Comparison of ENCODE assay signal across 9 cellular contexts in genomic region chr6:106448000-106448426, GRCh38.
A peak's percentile ranks its signal among the peaks of the same experiment; 100 is the strongest.
DNase-seq lines count a peak whose midpoint lies in the region; ATAC-seq and TF ChIP-seq lines count a peak whose summit lies in the region.
"Had no signal": no experiment of that assay in that cellular context is flagged by ENCODE, and none has a peak within 500 bp of the region (broad histone marks: within the 10 kb centered on the region; RNA-seq: fewer than 3 reads in every experiment).

No MANE protein-coding gene starts in this region.

- peak overlapping the region; percentile 70 for H3K27ac ChIP-seq in HL-60 (replicated peaks)
- H3K27ac ChIP-seq in PC-9, result no peak overlapping the region
- H3K27ac ChIP-seq in endodermal cell (ENCODE audit: low read depth, low read length), result no peak overlapping the region

- no peaks in the 10 kb centered on the region for H3K9me3 Mint-ChIP-seq in activated T-cell treated with anti-CD3 and anti-CD28 coated beads, Interleukin-2, amount 50 U/mL, for 4 hours
- H3K9me3 Mint-ChIP-seq in natural killer cell treated with Interleukin-12 subunit alpha and Interleukin-12 subunit beta and Interleukin-15 and Interleukin-18, amount 100 ng/mL, for 72 hours, result no peaks in the 10 kb centered on the region
- no peaks in the 10 kb centered on the region for H3K9me3 Mint-ChIP-seq in progenitor cell of endocrine pancreas (ENCODE audit: low read depth)
- no peaks in the 10 kb centered on the region for H3K9me3 Mint-ChIP-seq in endodermal cell

- H3K9me3 ChIP-seq in PC-9 (ENCODE audit: insufficient read depth, low read depth) (no peaks in the 10 kb centered on the region), endodermal cell (ENCODE audit: control insufficient read depth, low read length) (no peaks in the 10 kb centered on the region)

- CTCF ChIA-PET in PC-9 (lab: Charles Lee), result no interaction called here

- no peak overlapping the region for H3K4me3 ChIP-seq in HL-60 (replicated peaks; ENCODE audit: insufficient read depth, low read length)
- H3K4me3 ChIP-seq in PC-9, result no peak overlapping the region
- H3K4me3 ChIP-seq in endodermal cell (ENCODE audit: low read length), result no peak overlapping the region

- peaks cover 4% of the 10 kb centered on the region; the same call in 1 of the 2 replicates for H3F3A ChIP-seq in PC-9 (ENCODE audit: insufficient read depth, low read depth)

- H3K4me1 ChIP-seq in PC-9 (replicated peaks; ENCODE audit: insufficient read depth) (peaks cover 10% of the 10 kb centered on the region; the same call in 1 of the 2 replicates), endodermal cell (ENCODE audit: control insufficient read depth, insufficient read depth, low read length) (no peaks in the 10 kb centered on the region)

- H2AFZ ChIP-seq in PC-9, result no peak overlapping the region

- peaks cover 13% of the 10 kb centered on the region for H3K4me1 Mint-ChIP-seq in activated T-cell treated with anti-CD3 and anti-CD28 coated beads, Interleukin-2, amount 50 U/mL, for 4 hours (ENCODE audit: low read depth)
- H3K4me1 Mint-ChIP-seq in natural killer cell treated with Interleukin-12 subunit alpha and Interleukin-12 subunit beta and Interleukin-15 and Interleukin-18, amount 100 ng/mL, for 72 hours (ENCODE audit: low read depth in 2 of 2), result peaks cover 18 to 20% of the 10 kb centered on the region in 2 donors
- peaks cover 9% of the 10 kb centered on the region for H3K4me1 Mint-ChIP-seq in progenitor cell of endocrine pancreas (ENCODE audit: low read depth)
- no peaks in the 10 kb centered on the region for H3K4me1 Mint-ChIP-seq in endodermal cell

- WGBS in endodermal cell (ENCODE audit: insufficient coverage in 1 of 2, insufficient read length in 1 of 2), 2 experiments, result 92 to 100% methylated on average over 2 to 6 of the region's 6 CpGs

- BruUV-seq in PC-9 (replicated peaks; lab: Mats Ljungman, UMichigan), result no TSS peak

- H3K36me3 Mint-ChIP-seq in activated T-cell treated with anti-CD3 and anti-CD28 coated beads, Interleukin-2, amount 50 U/mL, for 4 hours (ENCODE audit: insufficient read depth), result no peaks in the 10 kb centered on the region
- H3K36me3 Mint-ChIP-seq in natural killer cell treated with Interleukin-12 subunit alpha and Interleukin-12 subunit beta and Interleukin-15 and Interleukin-18, amount 100 ng/mL, for 72 hours, result no peaks in the 10 kb centered on the region
- H3K36me3 Mint-ChIP-seq in progenitor cell of endocrine pancreas (ENCODE audit: insufficient read depth) (no peaks in the 10 kb centered on the region), endodermal cell (ENCODE audit: low read depth) (no peaks in the 10 kb centered on the region)

- H3K27me3 ChIP-seq in HL-60 (ENCODE audit: insufficient read depth, poor library complexity, severe bottlenecking) (peaks cover 2% of the 10 kb centered on the region), PC-9 (ENCODE audit: insufficient read depth, low read depth) (no peaks in the 10 kb centered on the region), endodermal cell (ENCODE audit: control insufficient read depth, insufficient read depth, low read length, poor library complexity, severe bottlenecking) (peaks cover 4% of the 10 kb centered on the region)

- H3K9me2 ChIP-seq in PC-9 (ENCODE audit: insufficient read depth), result no peaks in the 10 kb centered on the region

- no peaks in the 10 kb centered on the region for H4K20me1 ChIP-seq in PC-9 (ENCODE audit: insufficient read depth)

- peak; percentile 47 to 52 for ATAC-seq in activated T-cell treated with anti-CD3 and anti-CD28 coated beads, Interleukin-2, amount 50 U/mL, for 4 hours
- peak; percentile 71 to 79 for ATAC-seq in natural killer cell treated with Interleukin-12 subunit alpha and Interleukin-12 subunit beta and Interleukin-15 and Interleukin-18, amount 100 ng/mL, for 72 hours
- ATAC-seq in HG03442 (IDR thresholded peaks at IDR 0.05; ENCODE audit: unreplicated experiment), result no peak

- TF ChIP-seq CTCF in GM13976 (IDR thresholded peaks at IDR 0.05; ENCODE audit: borderline replicate concordance, control extremely low read depth, extremely low read depth, insufficient read depth, missing control alignments) (no peak), HL-60 (IDR thresholded peaks at IDR 0.05; ENCODE audit: insufficient read depth, low read length) (no peak), progenitor cell of endocrine pancreas (IDR thresholded peaks at IDR 0.05; ENCODE audit: unreplicated experiment) (no peak), PC-9 (conservative IDR thresholded peaks at IDR 0.05) (no peak), endodermal cell (conservative IDR thresholded peaks at IDR 0.05) (no peak)

- POLR2A ChIA-PET in PC-9 (lab: Charles Lee; ENCODE audit: unreplicated experiment), result no interaction called here

- intact Hi-C loops in PC-9 (cut with micrococcal nuclease; ENCODE audit: unreplicated experiment), result loop anchor here (2.0 to 10.0 kb wide), 4 partner anchors 64 to 1013 kb away; partner anchors contain the start of gene BEND3

- peak overlapping the region; percentile 52 to 88 for H3K27ac Mint-ChIP-seq in natural killer cell treated with Interleukin-12 subunit alpha and Interleukin-12 subunit beta and Interleukin-15 and Interleukin-18, amount 100 ng/mL, for 72 hours
- H3K27ac Mint-ChIP-seq in progenitor cell of endocrine pancreas (no peak overlapping the region), endodermal cell (no peak overlapping the region)

- no peak overlapping the region for H3K4me2 ChIP-seq in PC-9

- peaks cover 8% of the 10 kb centered on the region for H3K27me3 Mint-ChIP-seq in activated T-cell treated with anti-CD3 and anti-CD28 coated beads, Interleukin-2, amount 50 U/mL, for 4 hours (ENCODE audit: low read depth)
- no peaks in the 10 kb centered on the region for H3K27me3 Mint-ChIP-seq in natural killer cell treated with Interleukin-12 subunit alpha and Interleukin-12 subunit beta and Interleukin-15 and Interleukin-18, amount 100 ng/mL, for 72 hours
- H3K27me3 Mint-ChIP-seq in progenitor cell of endocrine pancreas, result no peaks in the 10 kb centered on the region
- no peaks in the 10 kb centered on the region for H3K27me3 Mint-ChIP-seq in endodermal cell (ENCODE audit: insufficient read depth)

- no peak overlapping the region for H3K4me3 Mint-ChIP-seq in activated T-cell treated with anti-CD3 and anti-CD28 coated beads, Interleukin-2, amount 50 U/mL, for 4 hours
- no peak overlapping the region for H3K4me3 Mint-ChIP-seq in natural killer cell treated with Interleukin-12 subunit alpha and Interleukin-12 subunit beta and Interleukin-15 and Interleukin-18, amount 100 ng/mL, for 72 hours
- H3K4me3 Mint-ChIP-seq in progenitor cell of endocrine pancreas (ENCODE audit: low read depth), result no peak overlapping the region
- no peak overlapping the region for H3K4me3 Mint-ChIP-seq in endodermal cell

- H3K36me3 ChIP-seq in PC-9 (ENCODE audit: low read depth) (no peaks in the 10 kb centered on the region), endodermal cell (ENCODE audit: control insufficient read depth, insufficient read depth, low read length) (no peaks in the 10 kb centered on the region)

- DNase-seq in GM13976 (ENCODE audit: low spot score), result peak; percentile 19
- peak; percentile 96 for DNase-seq in HL-60 (ENCODE audit: low read depth in 1 of 2, low spot score in 1 of 2)
- DNase-seq in activated T-cell treated with anti-CD3 and anti-CD28 coated beads, Interleukin-2, amount 50 U/mL, for 4 hours, result no peak
- peak; percentile 66 for DNase-seq in natural killer cell treated with Interleukin-12 subunit alpha and Interleukin-12 subunit beta and Interleukin-15 and Interleukin-18, amount 100 ng/mL, for 72 hours (ENCODE audit: low spot score)
- DNase-seq in progenitor cell of endocrine pancreas (ENCODE audit: low spot score, unreplicated experiment), result no peak
- DNase-seq in PC-9, result no peak
- no peak for DNase-seq in endodermal cell
- DNase-seq: NCI-H2227 treated with DMSO at 0.1 percent for 48 hours had no signal

- H3K9ac ChIP-seq in endodermal cell (ENCODE audit: extremely low read depth, low read length, poor library complexity, severe bottlenecking), result no peak overlapping the region

- H3K79me2 ChIP-seq in PC-9 (ENCODE audit: low read depth), result no peaks in the 10 kb centered on the region

- in situ Hi-C loops in GM13976 (cut with MboI; ENCODE audit: low sequenced_read_pairs, unreplicated experiment), result loop anchor here (5.0 to 10.0 kb wide), 2 partner anchors 119 to 537 kb away; no protein-coding TSS in a partner anchor

Comparison
In these comparisons a context has a peak if more than half of its experiments do, and no peak if none do; other contexts are left out.
1. DNase-seq: peak in GM13976 (single experiment), HL-60 (2 of 2) and natural killer cell treated with Interleukin-12 subunit alpha and Interleukin-12 subunit beta and Interleukin-15 and Interleukin-18, amount 100 ng/mL, for 72 hours (single experiment); none in activated T-cell treated with anti-CD3 and anti-CD28 coated beads, Interleukin-2, amount 50 U/mL, for 4 hours (single experiment), progenitor cell of endocrine pancreas (single experiment), PC-9 (0 of 2) and endodermal cell (single experiment).
2. H3K27ac Mint-ChIP-seq: peak in natural killer cell treated with Interleukin-12 subunit alpha and Interleukin-12 subunit beta and Interleukin-15 and Interleukin-18, amount 100 ng/mL, for 72 hours (2 of 2); none in progenitor cell of endocrine pancreas (single experiment) and endodermal cell (single experiment).